In genomic region chr9:114829686-114830085, GRCh38 we compare ENCODE assay signal across 21 cellular contexts. TPM values are rescaled to one million over a fixed set of nuclear protein-coding genes. Genes with fewer than 3 reads are reported as not detected.
A peak's percentile ranks its signal among the peaks of the same experiment; 100 is the strongest.
DNase-seq lines count a peak whose midpoint lies in the region; ATAC-seq, FAIRE-seq and TF ChIP-seq lines count a peak whose summit lies in the region.
"Had no signal": no experiment of that assay in that cellular context is flagged by ENCODE, and none has a peak within 500 bp of the region (broad histone marks: within the 10 kb centered on the region; RNA-seq: fewer than 3 reads in every experiment).

No MANE protein-coding gene starts in this region.

- H3K4me3 ChIP-seq in BLaER1 treated with 17β-estradiol and CSF1 and Interleukin-3, amounts not matched to agents 10 nM and 100 nM: no peak overlapping the region
- H3K4me3 ChIP-seq in astrocyte (ENCODE audit: insufficient read depth, low read depth, low read length) (no peak overlapping the region), testis (no peak overlapping the region)
- H3K4me3 ChIP-seq: A549, GM23338 had no signal

- H3K4me2 ChIP-seq in BLaER1 treated with 17β-estradiol and CSF1 and Interleukin-3, amounts not matched to agents 10 nM and 100 nM: peak overlapping the region in 10 of 11 experiments; percentile 9 to 71 (median 36); a peak in 16 of 22 replicates
- no peak overlapping the region for H3K4me2 ChIP-seq in astrocyte (ENCODE audit: low read length)
- H3K4me2 ChIP-seq: A549, GM23338 had no signal

- H3K4me1 ChIP-seq in BLaER1 treated with 17β-estradiol and CSF1 and Interleukin-3, amounts not matched to agents 10 nM and 100 nM: peaks cover 0 to 40% (median 16%) of the 10 kb centered on the region in 10 experiments; a peak in 17 of 20 replicates
- H3K4me1 ChIP-seq in astrocyte (ENCODE audit: insufficient read depth, low read length) (no peaks in the 10 kb centered on the region), testis (no peaks in the 10 kb centered on the region)
- H3K4me1 ChIP-seq: A549, Caco-2 had no signal

- no peak overlapping the region for H3K9ac ChIP-seq in BLaER1 treated with 17β-estradiol and CSF1 and Interleukin-3, amounts not matched to agents 10 nM and 100 nM
- no peak overlapping the region for H3K9ac ChIP-seq in astrocyte (ENCODE audit: low read length)

- no peak for ATAC-seq in GM19023 (IDR thresholded peaks at IDR 0.05; ENCODE audit: unreplicated experiment)
- ATAC-seq: A549; CD8-positive, alpha-beta T cell; GM23338; HCT116 had no signal

- H3K79me2 ChIP-seq in astrocyte (ENCODE audit: insufficient read depth, low read length): no peaks in the 10 kb centered on the region

- intact Hi-C loops in testis (cut with DNase I; ENCODE audit: low total_unique reads): no loop called here

- H2AFZ ChIP-seq in astrocyte (ENCODE audit: low read depth, low read length): no peak overlapping the region
- H2AFZ ChIP-seq: GM23338 had no signal

- H3K36me3 Mint-ChIP-seq in astrocyte (ENCODE audit: low read depth, unreplicated experiment): no peaks in the 10 kb centered on the region
- H3K36me3 Mint-ChIP-seq: CD4-positive, CD25-positive, alpha-beta regulatory T cell; CD8-positive, alpha-beta T cell had no signal

- peaks cover 5% of the 10 kb centered on the region for H3K4me1 Mint-ChIP-seq in astrocyte (ENCODE audit: low read depth, unreplicated experiment)
- H3K4me1 Mint-ChIP-seq: GM23338, H9 had no signal

- H3K9me3 Mint-ChIP-seq in astrocyte (ENCODE audit: unreplicated experiment): no peaks in the 10 kb centered on the region
- H3K9me3 Mint-ChIP-seq: CD8-positive, alpha-beta T cell; GM23338 had no signal

- H3K27ac ChIP-seq in BLaER1 treated with 17β-estradiol and CSF1 and Interleukin-3, amounts not matched to agents 10 nM and 100 nM: no peak overlapping the region; a peak in 1 of 22 replicates
- H3K27ac ChIP-seq in astrocyte (ENCODE audit: low read depth, low read length) (no peak overlapping the region), testis (no peak overlapping the region)
- H3K27ac ChIP-seq: A549, C4-2B had no signal

- peaks cover 28% of the 10 kb centered on the region for H3K27me3 Mint-ChIP-seq in astrocyte (ENCODE audit: low read depth, unreplicated experiment)

- H3K4me3 Mint-ChIP-seq in astrocyte (ENCODE audit: unreplicated experiment): no peak overlapping the region
- H3K4me3 Mint-ChIP-seq: CD4-positive, CD25-positive, alpha-beta regulatory T cell; CD8-positive, alpha-beta T cell; GM23338; H9 had no signal

- H3K27ac Mint-ChIP-seq in astrocyte (ENCODE audit: unreplicated experiment): no peak overlapping the region
- H3K27ac Mint-ChIP-seq: CD4-positive, CD25-positive, alpha-beta regulatory T cell; CD8-positive, alpha-beta T cell; GM23338; H9 had no signal

- DNase-seq in astrocyte (ENCODE audit: low read depth) (peak; percentile 48), fibroblast of peridontal ligament (ENCODE audit: extremely low read depth) (peak; percentile 70), testis (peak; percentile 20)
- DNase-seq in activated effector memory CD4-positive, alpha-beta T cell treated with Interleukin-2 at 50 U/mL for 16 hours: no peak
- no peak for DNase-seq in stimulated activated CD4-positive, alpha-beta T cell treated with anti-CD3 and anti-CD28 coated beads, Interleukin-2, amount 100 ng/mL, for 24 hours
- DNase-seq: 8988T; ACHN; Caco-2; CD4-positive, CD25-positive, alpha-beta regulatory T cell; CD8-positive, alpha-beta T cell; DND-41; H9 had no signal

- FAIRE-seq in astrocyte (lab: Jason Lieb, UNC): no peak
- FAIRE-seq: A549, G401.6, GM12892, GM19239 had no signal

- peaks cover 0 to 10% (median 3%) of the 10 kb centered on the region in 11 experiments; a peak in 8 of 22 replicates for H3K9me3 ChIP-seq in BLaER1 treated with 17β-estradiol and CSF1 and Interleukin-3, amounts not matched to agents 10 nM and 100 nM (replicated peaks in 1 of 11)
- H3K9me3 ChIP-seq in astrocyte (ENCODE audit: insufficient read depth, low read depth, low read length) (no peaks in the 10 kb centered on the region), testis (no peaks in the 10 kb centered on the region)
- H3K9me3 ChIP-seq: Caco-2 had no signal

- H3K36me3 ChIP-seq in BLaER1 treated with 17β-estradiol and CSF1 and Interleukin-3, amounts not matched to agents 10 nM and 100 nM: no peaks in the 10 kb centered on the region
- no peaks in the 10 kb centered on the region for H3K36me3 ChIP-seq in astrocyte (ENCODE audit: insufficient read depth, low read length)
- H3K36me3 ChIP-seq in testis (ENCODE audit: low read depth, missing control alignments): no peaks in the 10 kb centered on the region

- H3K27me3 ChIP-seq in BLaER1 treated with 17β-estradiol and CSF1 and Interleukin-3, amounts not matched to agents 10 nM and 100 nM: no peaks in the 10 kb centered on the region
- H3K27me3 ChIP-seq in astrocyte (ENCODE audit: insufficient read depth, low read length) (peaks cover 3% of the 10 kb centered on the region), testis (no peaks in the 10 kb centered on the region)

- no peaks in the 10 kb centered on the region for H4K20me1 ChIP-seq in BLaER1 treated with 17β-estradiol and CSF1 and Interleukin-3, amounts not matched to agents 10 nM and 100 nM
- H4K20me1 ChIP-seq in astrocyte (ENCODE audit: insufficient read depth, low read length): no peaks in the 10 kb centered on the region

- TF ChIP-seq CTCF in astrocyte (IDR thresholded peaks at IDR 0.05; ENCODE audit: insufficient read depth, low read depth, low read length) (no peak), testis (IDR thresholded peaks at IDR 0.05) (no peak)

- 62 to 70% methylated on average over 1 of the region's 1 CpG for WGBS in testis, 2 donors

- no peak for TF ChIP-seq POLR2A in testis (IDR thresholded peaks at IDR 0.05)

RNA-seq across cellular contexts. Expression of gene TNFSF15, which starts 23.8 kb away (rescaled TPM):
- total RNA-seq in astrocyte (4.2 and 10.3 TPM in 2 replicates), testis (under 1 TPM in 1 of 2 donors, not detected in 1; 0.06 TPM)
- 0.40 TPM for polyA plus RNA-seq in testis (ENCODE audit: insufficient read depth, low read depth, low replicate concordance)
- total RNA-seq: CD4-positive, CD25-positive, alpha-beta regulatory T cell; CD8-positive, alpha-beta T cell; H9 had no signal
- polyA plus RNA-seq: CD4-positive, CD25-positive, alpha-beta regulatory T cell had no signal

Comparison
In these comparisons a context has a peak if more than half of its experiments do, and no peak if none do; other contexts are left out.
1. DNase-seq: peak in astrocyte (single experiment), fibroblast of peridontal ligament (single experiment) and testis (single experiment); none in activated effector memory CD4-positive, alpha-beta T cell treated with Interleukin-2 at 50 U/mL for 16 hours (single experiment) and stimulated activated CD4-positive, alpha-beta T cell treated with anti-CD3 and anti-CD28 coated beads, Interleukin-2, amount 100 ng/mL, for 24 hours (0 of 2).